Comparison of ENCODE assay signal across 1 cellular context in the genomic region with DNA sequence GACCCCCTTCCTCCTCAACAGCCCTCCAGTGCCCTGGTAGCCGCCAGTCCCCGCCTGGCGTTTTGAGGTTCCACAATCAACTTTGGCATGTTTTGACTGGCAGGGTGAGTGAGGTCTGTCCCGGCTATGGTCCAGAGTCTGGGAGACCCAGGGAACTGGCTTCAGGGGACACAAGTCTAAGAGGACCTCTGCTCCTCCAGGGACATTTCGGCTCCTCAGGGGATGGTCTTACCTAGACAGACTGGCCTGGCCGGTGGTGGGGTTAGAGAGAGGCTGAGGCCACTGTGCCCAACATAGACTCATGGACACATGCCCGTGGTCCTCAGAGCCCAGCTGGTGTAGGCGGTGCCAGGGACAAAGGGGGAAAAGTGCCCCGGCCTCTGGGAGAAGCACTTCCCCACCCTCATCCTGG.
TF ChIP-seq lines count a peak whose summit lies in the region.

No MANE protein-coding gene starts in this region.

TF ChIP-seq in GM12878, 131 proteins besides CTCF, POLR2A, EP300 and RAD21:
- TF ChIP-seq LARP7 (IDR thresholded peaks at IDR 0.05): peak; percentile 8; the same call in 1 of the 2 replicates
- 0 out of 2 replicates have a peak, but pooled peaks have one; percentile 12 for TF ChIP-seq NR2F1 (conservative IDR thresholded peaks at IDR 0.05)
- TF ChIP-seq SRF (IDR thresholded peaks at IDR 0.05; ENCODE audit: low read depth in 2 of 2, low read length in 2 of 2): no peak
TF ChIP-seq in GM12878: peak in this region for 2.
